Comparison of ENCODE assay signal across 12 cellular contexts in genomic region chr5:149404746-149405549, GRCh38. TPM values are rescaled to one million over a fixed set of nuclear protein-coding genes. Genes with fewer than 3 reads are reported as not detected.
DNase-seq lines count a peak whose midpoint lies in the region; ATAC-seq and TF ChIP-seq lines count a peak whose summit lies in the region.
"Had no signal": no experiment of that assay in that cellular context is flagged by ENCODE, and none has a peak within 500 bp of the region (broad histone marks: within the 10 kb centered on the region; RNA-seq: fewer than 3 reads in every experiment).

No MANE protein-coding gene starts in this region.

- H3K9ac ChIP-seq in mucosa of rectum (ENCODE audit: low read depth in 1 of 2, low read length in 2 of 2), result peak overlapping the region; percentile 11 to 41

- DNase-seq in right atrium auricular region (ENCODE audit: low spot score) (no peak), Right ventricle myocardium superior (no peak), cardiac fibroblast (ENCODE audit: low read depth in 2 of 2) (peak; percentile 57 to 87), vagina (ENCODE audit: extremely low spot score in 2 of 2) (no peak), NCI-H2196 (lab: John Stamatoyannopoulos, UW; ENCODE audit: unreplicated experiment) (no peak)
- no peak for DNase-seq in activated CD4-positive, alpha-beta T cell treated with anti-CD3 and anti-CD28 coated beads for 48 hours
- DNase-seq: Kasumi-1 had no signal

- TF ChIP-seq CTCF in right atrium auricular region (IDR thresholded peaks at IDR 0.05) (no peak), cardiac fibroblast (IDR thresholded peaks at IDR 0.05; ENCODE audit: low read depth, low read length) (no peak), vagina (IDR thresholded peaks at IDR 0.05) (no peak)

- H3K4me3 ChIP-seq in right atrium auricular region (no peak overlapping the region), cardiac fibroblast (replicated peaks in 1 of 2; ENCODE audit: low read depth in 2 of 2, low read length in 2 of 2) (peak overlapping the region in 1 of 2 donors; percentile 12), mucosa of rectum (ENCODE audit: low read length in 2 of 2) (no peak overlapping the region), vagina (peak overlapping the region in 1 of 2 donors; percentile 46)

- H3K4me1 ChIP-seq in right atrium auricular region, result peaks cover 4 to 22% of the 10 kb centered on the region in 2 donors
- H3K4me1 ChIP-seq in mucosa of rectum (ENCODE audit: control insufficient read depth in 2 of 2, insufficient read depth in 2 of 2, low read length in 2 of 2), result peaks cover 3 to 4% of the 10 kb centered on the region in 2 donors
- H3K4me1 ChIP-seq in vagina, result peaks cover 41% of the 10 kb centered on the region

- no peak for TF ChIP-seq POLR2A in vagina (IDR thresholded peaks at IDR 0.05)

- ATAC-seq in Right ventricle myocardium superior (ENCODE audit: poor library complexity) (no peak), HG02623 (IDR thresholded peaks at IDR 0.05; ENCODE audit: unreplicated experiment) (no peak)

- H3K36me3 ChIP-seq in right atrium auricular region (peaks cover 5% of the 10 kb centered on the region), mucosa of rectum (ENCODE audit: control insufficient read depth in 2 of 2, insufficient read depth in 2 of 2, low read length in 2 of 2) (no peaks in the 10 kb centered on the region), vagina (no peaks in the 10 kb centered on the region)

- H3K9me3 ChIP-seq in right atrium auricular region, result no peaks in the 10 kb centered on the region
- no peaks in the 10 kb centered on the region for H3K9me3 ChIP-seq in mucosa of rectum (ENCODE audit: control insufficient read depth in 2 of 2, low read length in 2 of 2)
- no peaks in the 10 kb centered on the region for H3K9me3 ChIP-seq in vagina

- H3K27me3 ChIP-seq in right atrium auricular region (no peaks in the 10 kb centered on the region), mucosa of rectum (ENCODE audit: control insufficient read depth in 2 of 2, insufficient read depth in 2 of 2, low read length in 2 of 2) (no peaks in the 10 kb centered on the region), vagina (no peaks in the 10 kb centered on the region)

- H3K27ac ChIP-seq in right atrium auricular region, result peak overlapping the region; percentile 65 to 73
- H3K27ac ChIP-seq in mucosa of rectum (ENCODE audit: low read depth in 2 of 2, low read length in 2 of 2), result peak overlapping the region; percentile 83 to 85
- peak overlapping the region; percentile 84 for H3K27ac ChIP-seq in vagina
- H3K27ac ChIP-seq: RWPE1 had no signal

- intact Hi-C loops in Right ventricle myocardium superior (cut with DNase I) (no loop called here), vagina (cut with DNase I) (loop anchor here (10.0 kb wide), 1 partner anchor 1380 kb away; no protein-coding TSS in a partner anchor)

RNA-seq across cellular contexts. Expression of gene IL17B, which starts 25.9 kb away (rescaled TPM):
- 1 to 10 TPM in 1 of 2 donors, under 1 TPM in 1; 0.83 to 2.9 TPM for total RNA-seq in right atrium auricular region
- total RNA-seq in Right ventricle myocardium superior, result not detected
- total RNA-seq in vagina, result 2.7 TPM
- total RNA-seq: activated CD8-positive, alpha-beta memory T cell treated with anti-CD3 and anti-CD28 coated beads for 36 hours; B cell had no signal

RNA-seq across cellular contexts. Expression of gene PCYOX1L, which starts 47.1 kb away (rescaled TPM):
- total RNA-seq in right atrium auricular region (1 to 10 TPM; 4.0 to 5.6 TPM), Right ventricle myocardium superior (2.0 TPM), vagina (6.4 TPM)

RNA-seq across cellular contexts. Expression of gene GRPEL2, which starts 59.6 kb away (rescaled TPM):
- total RNA-seq in right atrium auricular region (10 to 100 TPM in 1 of 2 donors, 1 to 10 TPM in 1; 6.9 to 10.7 TPM), Right ventricle myocardium superior (9.0 TPM), vagina (16.9 TPM)

Comparison
In these comparisons a context has a peak if more than half of its experiments do, and no peak if none do; other contexts are left out.
1. DNase-seq: peak in cardiac fibroblast (2 of 2); none in right atrium auricular region (single experiment), Right ventricle myocardium superior (single experiment), vagina (0 of 2), activated CD4-positive, alpha-beta T cell treated with anti-CD3 and anti-CD28 coated beads for 48 hours (single experiment) and NCI-H2196 (single experiment).
2. Peak in every context shown above with its lines, with median percentiles within 50 percentile points of each other: H3K27ac ChIP-seq.